25 cellular contexts compared by ENCODE assay signal in the genomic region with DNA sequence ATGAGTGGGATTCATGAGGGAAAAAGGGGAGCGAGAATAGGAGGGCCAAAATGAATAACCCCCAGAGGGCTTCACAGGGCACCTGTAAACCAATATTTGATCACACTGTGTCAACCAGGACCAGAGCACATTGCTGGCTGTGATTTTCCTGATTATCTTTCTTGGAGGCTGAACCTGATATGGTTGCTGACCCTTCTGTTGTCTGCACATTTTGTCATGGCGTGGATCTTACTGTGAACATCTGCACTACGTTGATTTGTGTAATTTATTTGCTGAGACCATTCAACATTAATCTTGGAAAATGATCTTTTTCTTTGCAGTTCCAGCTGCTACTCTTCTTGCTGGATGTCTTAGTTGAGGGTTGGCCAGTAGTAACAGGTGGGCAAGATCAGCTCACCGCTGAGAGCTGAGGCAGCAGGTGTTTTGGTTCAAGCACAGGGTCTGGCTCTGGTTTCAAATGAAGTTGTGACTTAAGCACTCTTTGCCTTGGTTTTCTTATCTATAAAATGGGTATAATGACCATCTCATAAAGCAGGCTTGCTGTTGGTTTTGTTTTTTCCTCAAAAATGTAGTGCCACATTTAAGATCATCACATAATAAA.
A peak's percentile ranks its signal among the peaks of the same experiment; 100 is the strongest.
DNase-seq lines count a peak whose midpoint lies in the region; ATAC-seq and TF ChIP-seq lines count a peak whose summit lies in the region.
"Had no signal": no experiment of that assay in that cellular context is flagged by ENCODE, and none has a peak within 500 bp of the region (broad histone marks: within the 10 kb centered on the region; RNA-seq: fewer than 3 reads in every experiment).

No MANE protein-coding gene starts in this region.

- no peak overlapping the region for H3K23ac ChIP-seq in trophoblast cell (ENCODE audit: low read length)

- peak overlapping the region; percentile 61 for H4K91ac ChIP-seq in trophoblast cell (ENCODE audit: low read depth, low read length)

- intact Hi-C loops in OCI-LY7 (cut with micrococcal nuclease; ENCODE audit: unreplicated experiment): no loop called here

- H2AFZ ChIP-seq in trophoblast cell (ENCODE audit: insufficient read depth, low read length, poor library complexity) (no peak overlapping the region), OCI-LY7 (ENCODE audit: low read length) (no peak overlapping the region)

- H3K27ac ChIP-seq in trophoblast cell (ENCODE audit: low read depth, low read length) (no peak overlapping the region), suprapubic skin (no peak overlapping the region), OCI-LY7 (ENCODE audit: low read depth, low read length, poor library complexity, severe bottlenecking) (no peak overlapping the region)
- H3K27ac ChIP-seq: BLaER1, breast epithelium, prostate gland, skin epidermis had no signal

- TF ChIP-seq CTCF in suprapubic skin (IDR thresholded peaks at IDR 0.05) (no peak), OCI-LY7 (conservative IDR thresholded peaks at IDR 0.05; ENCODE audit: low read length) (no peak)

- POLR2A ChIA-PET in OCI-LY7 (lab: Charles Lee): no interaction called here

- TF ChIP-seq EP300 in suprapubic skin (IDR thresholded peaks at IDR 0.05): no peak

- H3K79me2 ChIP-seq in trophoblast cell (ENCODE audit: control insufficient read depth, insufficient read depth, low read length, poor library complexity) (peaks cover 2% of the 10 kb centered on the region), OCI-LY7 (ENCODE audit: insufficient read depth, low read depth, low read length) (no peaks in the 10 kb centered on the region)

- H3K9me3 ChIP-seq in trophoblast cell (ENCODE audit: insufficient read depth, low read depth, low read length) (no peaks in the 10 kb centered on the region), suprapubic skin (no peaks in the 10 kb centered on the region), OCI-LY7 (ENCODE audit: low read length) (no peaks in the 10 kb centered on the region)
- H3K9me3 ChIP-seq: BLaER1, breast epithelium, prostate gland had no signal

- H3K27me3 ChIP-seq in trophoblast cell (ENCODE audit: insufficient read depth, low read length) (no peaks in the 10 kb centered on the region), suprapubic skin (no peaks in the 10 kb centered on the region)
- H3K27me3 ChIP-seq: BLaER1, breast epithelium, tibial nerve had no signal

- no peak overlapping the region for H4K12ac ChIP-seq in trophoblast cell (ENCODE audit: low read depth, low read length)

- H3K4me2 ChIP-seq in trophoblast cell (ENCODE audit: low read length): no peak overlapping the region
- no peak overlapping the region for H3K4me2 ChIP-seq in OCI-LY7 (ENCODE audit: low read length)
- H3K4me2 ChIP-seq: BLaER1 had no signal

- H2BK120ac ChIP-seq in trophoblast cell (ENCODE audit: insufficient read depth, low read length, poor library complexity): peak overlapping the region; percentile 80

- CTCF ChIA-PET in OCI-LY7 (lab: Charles Lee; ENCODE audit: unreplicated experiment): no interaction called here

- H3K9me2 ChIP-seq in OCI-LY7 (ENCODE audit: insufficient read depth, low read length): no peaks in the 10 kb centered on the region

- peak overlapping the region; percentile 27 for H3K4ac ChIP-seq in trophoblast cell (ENCODE audit: low read depth, low read length)

- no TSS peak for BruUV-seq in OCI-LY7 (replicated peaks; lab: Mats Ljungman, UMichigan)

- H2BK12ac ChIP-seq in trophoblast cell (ENCODE audit: low read length): peak overlapping the region; percentile 92

- TF ChIP-seq POLR2A in suprapubic skin (IDR thresholded peaks at IDR 0.05): no peak

- no peak overlapping the region for H3K18ac ChIP-seq in trophoblast cell (ENCODE audit: low read length)

- peaks cover 8 to 10% of the 10 kb centered on the region in 2 experiments for H3K4me1 ChIP-seq in trophoblast cell (ENCODE audit: control insufficient read depth in 1 of 2, insufficient read depth in 2 of 2, low read length in 2 of 2)
- peaks cover 5% of the 10 kb centered on the region for H3K4me1 ChIP-seq in suprapubic skin
- no peaks in the 10 kb centered on the region for H3K4me1 ChIP-seq in OCI-LY7 (ENCODE audit: insufficient read depth, low read length, poor library complexity, severe bottlenecking)
- H3K4me1 ChIP-seq: BLaER1, breast epithelium, prostate gland had no signal

- no peak for ATAC-seq in GM21360 (IDR thresholded peaks at IDR 0.05; ENCODE audit: unreplicated experiment)
- ATAC-seq: stimulated activated naive B cell treated with anti-CD40 and anti-IgM and Interleukin-4, amounts not matched to agents 10 μg/mL and 1 μg/mL and 100 μg/mL, for 72 hours had no signal

- DNase-seq in COLO668 (lab: John Stamatoyannopoulos, UW; ENCODE audit: unreplicated experiment) (peak; percentile 7), NCI-H146 (lab: John Stamatoyannopoulos, UW) (peak; percentile 94), SK-N-DZ (ENCODE audit: low spot score) (peak; percentile 87), trophoblast cell (no peak), suprapubic skin (ENCODE audit: low spot score in 2 of 2) (no peak), NCI-H2196 (lab: John Stamatoyannopoulos, UW; ENCODE audit: unreplicated experiment) (no peak), OCI-LY7 (ENCODE audit: low spot score) (no peak)
- DNase-seq: ACHN; activated B cell treated with CpG ODN at 0.5 μM for 24 hours; activated CD4-positive, alpha-beta T cell treated with anti-CD3 and anti-CD28 coated beads, Interleukin-2, amount 50 U/mL, for 48 hours; activated gamma-delta T cell treated with Interleukin-2 at 50 U/mL for 16 hours; activated T-cell treated with anti-CD3 and anti-CD28 coated beads for 4 hours; Calu3; endodermal cell; kidney; NCI-H1694; stimulated activated naive B cell treated with anti-CD40 and anti-IgM and Interleukin-4, amounts not matched to agents 10 μg/mL and 1 μg/mL and 100 μg/mL, for 72 hours; T1000 had no signal

- no peak overlapping the region for H2BK5ac ChIP-seq in trophoblast cell (ENCODE audit: low read depth, low read length, poor library complexity)

- peak overlapping the region; percentile 29 for H2AK5ac ChIP-seq in trophoblast cell (ENCODE audit: low read length)

- peaks cover 14% of the 10 kb centered on the region for H3K79me1 ChIP-seq in trophoblast cell (ENCODE audit: low read length)

- H3K14ac ChIP-seq in trophoblast cell (ENCODE audit: low read length): peak overlapping the region; percentile 66

- no CpG with 5 or more reads among the region's 4 CpGs for WGBS in trophoblast cell (ENCODE audit: extremely low coverage, insufficient coverage, insufficient read length)
- 93% methylated on average over 4 of the region's 4 CpGs for WGBS in suprapubic skin

- H3K36me3 ChIP-seq in trophoblast cell (ENCODE audit: control insufficient read depth in 1 of 2, insufficient read depth in 2 of 2, low read length in 2 of 2) (no peaks in the 10 kb centered on the region), suprapubic skin (no peaks in the 10 kb centered on the region), OCI-LY7 (ENCODE audit: insufficient read depth, low read length) (no peaks in the 10 kb centered on the region)
- H3K36me3 ChIP-seq: BLaER1, breast epithelium, prostate gland, tibial nerve had no signal

- no peak overlapping the region for H4K8ac ChIP-seq in trophoblast cell (ENCODE audit: low read depth, low read length)

- no peaks in the 10 kb centered on the region for H4K20me1 ChIP-seq in OCI-LY7 (ENCODE audit: insufficient read depth, low read length)
- H4K20me1 ChIP-seq: BLaER1 had no signal

- no peak overlapping the region for H3K9ac ChIP-seq in trophoblast cell (ENCODE audit: low read length)
- H3K9ac ChIP-seq: BLaER1 had no signal

- no peak overlapping the region for H3K4me3 ChIP-seq in trophoblast cell (ENCODE audit: low read depth, low read length)
- no peak overlapping the region for H3K4me3 ChIP-seq in suprapubic skin
- no peak overlapping the region for H3K4me3 ChIP-seq in OCI-LY7 (ENCODE audit: low read depth, low read length, poor library complexity, severe bottlenecking)
- H3K4me3 ChIP-seq: BLaER1, breast epithelium, lung, prostate gland, skin epidermis, tibial nerve had no signal

Comparison
In these comparisons a context has a peak if more than half of its experiments do, and no peak if none do; other contexts are left out.
1. DNase-seq: peak in COLO668 (single experiment), NCI-H146 (single experiment) and SK-N-DZ (single experiment); none in trophoblast cell (0 of 2), suprapubic skin (0 of 2), NCI-H2196 (single experiment) and OCI-LY7 (single experiment).